Comparison of ENCODE assay signal across 9 cellular contexts in genomic region chr11:14544611-14545010, GRCh38. TPM values are rescaled to one million over a fixed set of nuclear protein-coding genes. Genes with fewer than 3 reads are reported as not detected.
A peak's percentile ranks its signal among the peaks of the same experiment; 100 is the strongest.
DNase-seq lines count a peak whose midpoint lies in the region; ATAC-seq and TF ChIP-seq lines count a peak whose summit lies in the region.
"Had no signal": no experiment of that assay in that cellular context is flagged by ENCODE, and none has a peak within 500 bp of the region (broad histone marks: within the 10 kb centered on the region; RNA-seq: fewer than 3 reads in every experiment).

No MANE protein-coding gene starts in this region.

- 53% methylated on average over 3 of the region's 3 CpGs for WGBS in smooth muscle cell (ENCODE audit: low lambda C conversion rate)

- no peak overlapping the region for H3K4me2 ChIP-seq in smooth muscle cell

- DNase-seq in NCI-H1694 treated with DMSO at 0.1 percent for 48 hours (lab: John Stamatoyannopoulos, UW) (peak; percentile 17), NCI-H1694 (lab: John Stamatoyannopoulos, UW) (no peak), SIG-M5 treated with dmso at 0.1 percent for 504 hours (lab: John Stamatoyannopoulos, UW; ENCODE audit: unreplicated experiment) (peak; percentile 94), smooth muscle cell (lab: John Stamatoyannopoulos, UW; ENCODE audit: unreplicated experiment) (no peak), mesenteric fat pad (ENCODE audit: low spot score) (no peak), left colon (no peak), NCI-H187 treated with DMSO at 0.1 percent for 48 hours (lab: John Stamatoyannopoulos, UW) (no peak)

- TF ChIP-seq CTCF in smooth muscle cell (IDR thresholded peaks at IDR 0.05; ENCODE audit: borderline replicate concordance, insufficient read depth, poor library complexity, severe bottlenecking): no peak

- peak overlapping the region; percentile 11 for H2AFZ ChIP-seq in smooth muscle cell (ENCODE audit: low read depth)

- peaks cover 12% of the 10 kb centered on the region for H3K4me1 ChIP-seq in smooth muscle cell (ENCODE audit: low read depth)

- no peaks in the 10 kb centered on the region for H3F3A ChIP-seq in smooth muscle cell (ENCODE audit: low read depth)

- H3K36me3 ChIP-seq in smooth muscle cell (ENCODE audit: low read depth): no peaks in the 10 kb centered on the region

- H3K27me3 ChIP-seq in smooth muscle cell (ENCODE audit: low read depth): no peaks in the 10 kb centered on the region

- H3K9me3 ChIP-seq in smooth muscle cell (replicated peaks; ENCODE audit: low read depth): no peaks in the 10 kb centered on the region

- ATAC-seq in HG02981 (IDR thresholded peaks at IDR 0.05; ENCODE audit: unreplicated experiment): peak; percentile 83
- ATAC-seq in left colon: no peak

- H3K27ac ChIP-seq in smooth muscle cell (ENCODE audit: low read depth): no peak overlapping the region
- H3K27ac ChIP-seq: 22Rv1 had no signal

- intact Hi-C loops in left colon (cut with DNase I, micrococcal nuclease): no loop called here

- H3K79me2 ChIP-seq in smooth muscle cell (ENCODE audit: low read depth): no peaks in the 10 kb centered on the region

- H4K20me1 ChIP-seq in smooth muscle cell (ENCODE audit: low read depth): no peaks in the 10 kb centered on the region

- H3K9ac ChIP-seq in smooth muscle cell (ENCODE audit: low read depth): no peak overlapping the region

- H3K4me3 ChIP-seq in smooth muscle cell: no peak overlapping the region

RNA-seq across cellular contexts. Expression of gene PSMA1, which starts 24.4 kb away (rescaled TPM):
- total RNA-seq in smooth muscle cell (205 and 207 TPM in 2 replicates), mesenteric fat pad (158 TPM), left colon (100 to 1,000 TPM; 102 to 113 TPM)
- polyA plus RNA-seq in smooth muscle cell: 236 and 256 TPM in 2 replicates

RNA-seq across cellular contexts. Expression of gene COPB1, which starts 45.0 kb away (rescaled TPM):
- total RNA-seq in smooth muscle cell: 299 and 365 TPM in 2 replicates
- polyA plus RNA-seq in smooth muscle cell: 130 and 135 TPM in 2 replicates
- 104 TPM for total RNA-seq in mesenteric fat pad
- total RNA-seq in left colon: 10 to 100 TPM; 82.4 to 83.8 TPM

Comparison
In these comparisons a context has a peak if more than half of its experiments do, and no peak if none do; other contexts are left out.
1. DNase-seq: peak in NCI-H1694 treated with DMSO at 0.1 percent for 48 hours (single experiment) and SIG-M5 treated with dmso at 0.1 percent for 504 hours (single experiment); none in NCI-H1694 (single experiment), smooth muscle cell (single experiment), mesenteric fat pad (single experiment), left colon (0 of 2) and NCI-H187 treated with DMSO at 0.1 percent for 48 hours (single experiment).